ENCODE assay signal across 8 cellular contexts in the genomic region with DNA sequence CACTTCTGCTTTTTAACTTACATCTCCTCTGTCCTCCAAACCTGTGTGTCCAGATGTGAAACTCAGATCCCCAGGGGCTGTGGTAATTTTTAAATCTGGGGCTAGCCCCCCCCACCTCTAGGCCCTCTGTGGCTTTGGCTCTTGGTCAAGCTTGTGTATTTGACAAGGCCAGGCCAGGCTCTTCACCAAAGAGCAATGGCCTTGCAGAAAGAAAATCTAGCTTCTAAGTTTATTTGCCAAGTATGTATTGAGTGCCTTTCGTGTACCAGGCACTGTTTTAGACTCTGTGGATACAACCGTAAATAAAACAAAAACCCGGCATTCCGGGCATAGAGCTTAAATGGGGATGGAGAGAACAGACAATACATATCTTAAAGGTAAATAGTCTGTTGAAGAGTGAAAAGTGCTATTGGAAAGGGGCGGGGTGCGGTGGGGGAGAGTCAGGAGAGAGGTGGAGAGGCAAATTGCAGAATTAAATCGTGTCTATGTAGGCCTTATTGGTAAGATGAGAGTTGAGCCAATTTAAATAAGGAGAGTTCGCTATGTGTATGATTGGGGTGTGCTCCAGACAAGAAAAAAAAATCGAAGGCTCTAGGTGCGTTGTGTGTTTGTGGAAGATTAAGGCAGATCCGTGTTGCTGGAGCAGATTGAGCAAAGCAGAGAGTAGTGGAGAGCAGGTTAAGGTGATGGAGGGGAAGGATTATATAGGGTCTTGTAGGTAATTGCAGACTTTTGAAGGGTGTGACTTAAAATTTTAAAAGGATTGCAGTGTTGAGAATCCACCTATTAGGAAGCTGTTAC. TPM values are rescaled to one million over a fixed set of nuclear protein-coding genes. Genes with fewer than 3 reads are reported as not detected.
DNase-seq lines count a peak whose midpoint lies in the region; ATAC-seq, FAIRE-seq and TF ChIP-seq lines count a peak whose summit lies in the region.

No MANE protein-coding gene starts in this region.

- peak overlapping the region; percentile 90 for H3K4me3 Mint-ChIP-seq in activated CD8-positive, alpha-beta T cell treated with anti-CD3 and anti-CD28 coated beads for 36 hours

- POLR2A ChIA-PET in activated CD8-positive, alpha-beta T cell treated with anti-CD3 and anti-CD28 coated beads for 36 hours (lab: Charles Lee), result no interaction called here

- H3K4me2 ChIP-seq in hepatocyte, result peak overlapping the region; percentile 80
- H3K4me2 ChIP-seq in smooth muscle cell, result peak overlapping the region; percentile 92

- H3K27me3 ChIP-seq in hepatocyte (no peaks in the 10 kb centered on the region), smooth muscle cell (ENCODE audit: low read depth) (no peaks in the 10 kb centered on the region)

- intact Hi-C loops in activated CD8-positive, alpha-beta T cell treated with anti-CD3 and anti-CD28 coated beads for 36 hours (cut with micrococcal nuclease), result no loop called here

- FAIRE-seq in RCC 7860 (lab: Jason Lieb, UNC), result no peak

- no peaks in the 10 kb centered on the region for H3K9me2 ChIP-seq in hepatocyte (replicated peaks; ENCODE audit: insufficient read depth)

- no peaks in the 10 kb centered on the region for H4K20me1 ChIP-seq in hepatocyte (ENCODE audit: insufficient read depth, poor library complexity, severe bottlenecking)
- no peaks in the 10 kb centered on the region for H4K20me1 ChIP-seq in smooth muscle cell (ENCODE audit: low read depth)

- no peaks in the 10 kb centered on the region for H3F3A ChIP-seq in smooth muscle cell (ENCODE audit: low read depth)

- H3K9me3 ChIP-seq in hepatocyte (ENCODE audit: low read depth), result no peaks in the 10 kb centered on the region
- H3K9me3 ChIP-seq in smooth muscle cell (replicated peaks; ENCODE audit: low read depth), result no peaks in the 10 kb centered on the region

- H3K9ac ChIP-seq in smooth muscle cell (ENCODE audit: low read depth), result peak overlapping the region; percentile 93

- in situ Hi-C loops in GM13977 (cut with MboI; ENCODE audit: low pct_unique_long_range_greater_than_20kb, low sequenced_read_pairs, unreplicated experiment), result no loop called here

- no peaks in the 10 kb centered on the region for H3K36me3 ChIP-seq in hepatocyte (replicated peaks; ENCODE audit: insufficient read depth, low read depth)
- H3K36me3 ChIP-seq in smooth muscle cell (ENCODE audit: low read depth), result no peaks in the 10 kb centered on the region

- TF ChIP-seq CTCF in activated CD8-positive, alpha-beta T cell treated with anti-CD3 and anti-CD28 coated beads for 36 hours (IDR thresholded peaks at IDR 0.05), result no peak
- TF ChIP-seq CTCF in hepatocyte (IDR thresholded peaks at IDR 0.05; ENCODE audit: poor library complexity) (no peak), smooth muscle cell (IDR thresholded peaks at IDR 0.05; ENCODE audit: borderline replicate concordance, insufficient read depth, poor library complexity, severe bottlenecking) (no peak), GM13977 (IDR thresholded peaks at IDR 0.05; ENCODE audit: extremely low read depth, insufficient read depth, missing control alignments) (no peak)

- H3K9me3 Mint-ChIP-seq in activated CD8-positive, alpha-beta T cell treated with anti-CD3 and anti-CD28 coated beads for 36 hours, result no peaks in the 10 kb centered on the region

- peaks cover 16% of the 10 kb centered on the region for H3K4me1 Mint-ChIP-seq in activated CD8-positive, alpha-beta T cell treated with anti-CD3 and anti-CD28 coated beads for 36 hours (ENCODE audit: low read depth)

- CTCF ChIA-PET in activated CD8-positive, alpha-beta T cell treated with anti-CD3 and anti-CD28 coated beads for 36 hours (lab: Charles Lee), result no interaction called here

- no peak for DNase-seq in activated CD8-positive, alpha-beta T cell treated with anti-CD3 and anti-CD28 coated beads for 36 hours
- DNase-seq in hepatocyte (ENCODE audit: low spot score) (no peak), smooth muscle cell (lab: John Stamatoyannopoulos, UW; ENCODE audit: unreplicated experiment) (no peak), RCC 7860 (ENCODE audit: low spot score) (no peak), SHP77 treated with DMSO at 0.1 percent for 48 hours (lab: John Stamatoyannopoulos, UW) (no peak), GM13977 (ENCODE audit: low spot score) (no peak)

- H3K79me2 ChIP-seq in hepatocyte, result peaks cover 16% of the 10 kb centered on the region
- H3K79me2 ChIP-seq in smooth muscle cell (ENCODE audit: low read depth), result no peaks in the 10 kb centered on the region

- H2AFZ ChIP-seq in hepatocyte, result peak overlapping the region; percentile 94
- peak overlapping the region; percentile 86 for H2AFZ ChIP-seq in smooth muscle cell (ENCODE audit: low read depth)

- no peaks in the 10 kb centered on the region for H3K27me3 Mint-ChIP-seq in activated CD8-positive, alpha-beta T cell treated with anti-CD3 and anti-CD28 coated beads for 36 hours

- WGBS in hepatocyte (ENCODE audit: low lambda C conversion rate, missing lambda C conversion rate), result 78% methylated on average over 11 of the region's 11 CpGs
- WGBS in smooth muscle cell (ENCODE audit: low lambda C conversion rate), result 79% methylated on average over 11 of the region's 11 CpGs

- H3K27ac ChIP-seq in hepatocyte (peak overlapping the region; percentile 97), smooth muscle cell (ENCODE audit: low read depth) (peak overlapping the region; percentile 90)

- H3K4me3 ChIP-seq in GM08714 (ENCODE audit: low read length) (peak overlapping the region; percentile 78), hepatocyte (peak overlapping the region; percentile 68), smooth muscle cell (peak overlapping the region; percentile 62)

- H3K27ac Mint-ChIP-seq in activated CD8-positive, alpha-beta T cell treated with anti-CD3 and anti-CD28 coated beads for 36 hours, result peak overlapping the region; percentile 98

- ATAC-seq in HG02763 (IDR thresholded peaks at IDR 0.05; ENCODE audit: unreplicated experiment), result peak; percentile 19
- ATAC-seq in activated CD8-positive, alpha-beta T cell treated with anti-CD3 and anti-CD28 coated beads for 36 hours, result no peak

- H3K36me3 Mint-ChIP-seq in activated CD8-positive, alpha-beta T cell treated with anti-CD3 and anti-CD28 coated beads for 36 hours (ENCODE audit: low read depth), result peaks cover 2% of the 10 kb centered on the region

- H3K4me1 ChIP-seq in hepatocyte (ENCODE audit: insufficient read depth) (no peaks in the 10 kb centered on the region), smooth muscle cell (ENCODE audit: low read depth) (peaks cover 34% of the 10 kb centered on the region)

RNA-seq across cellular contexts. Expression of gene DPH6, which starts 0.8 kb away (rescaled TPM):
- total RNA-seq in activated CD8-positive, alpha-beta T cell treated with anti-CD3 and anti-CD28 coated beads for 36 hours, result 10 to 100 TPM; 12.0 to 12.9 TPM
- total RNA-seq in hepatocyte (11.3 and 21.7 TPM in 2 replicates), smooth muscle cell (6.5 and 19.9 TPM in 2 replicates)
- polyA plus RNA-seq in hepatocyte (11.4 and 14.4 TPM in 2 replicates), smooth muscle cell (4.0 and 14.4 TPM in 2 replicates)
